Comparison of ENCODE assay signal across 26 cellular contexts in the genomic region with DNA sequence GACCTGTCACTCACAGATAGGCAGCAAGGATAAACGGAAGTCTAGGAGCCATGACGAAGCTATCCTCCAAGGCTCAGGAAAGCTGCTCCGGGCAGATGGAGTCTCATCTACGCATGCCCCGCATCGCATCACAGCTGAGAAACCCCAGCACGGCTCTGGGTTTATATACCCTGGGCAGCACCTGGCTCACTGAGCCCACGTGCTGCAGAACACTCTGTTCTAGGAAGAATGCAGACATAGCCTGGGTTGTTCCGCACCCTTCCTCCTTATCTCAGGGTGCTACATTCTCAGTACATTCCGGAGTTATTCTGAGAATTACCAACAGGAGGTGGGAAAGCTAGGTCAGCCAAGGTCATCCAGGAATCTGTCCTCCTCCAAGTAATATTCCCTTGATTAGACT.
"Had no signal": no experiment of that assay in that cellular context is flagged by ENCODE, and none has a peak within 500 bp of the region (broad histone marks: within the 10 kb centered on the region; RNA-seq: fewer than 3 reads in every experiment).

No MANE protein-coding gene starts in this region.

- H3K4me3 Mint-ChIP-seq: natural killer cell; stimulated activated naive CD8-positive, alpha-beta T cell treated with anti-CD3 and anti-CD28 coated beads, Interleukin-15, amount 100 ng/mL, for 72 hours had no signal

- H3K36me3 Mint-ChIP-seq: natural killer cell had no signal

- H3K4me1 Mint-ChIP-seq: natural killer cell; stimulated activated naive CD8-positive, alpha-beta T cell treated with anti-CD3 and anti-CD28 coated beads, Interleukin-15, amount 100 ng/mL, for 72 hours had no signal

- H3K27me3 Mint-ChIP-seq: stimulated activated naive CD8-positive, alpha-beta T cell treated with anti-CD3 and anti-CD28 coated beads, Interleukin-15, amount 100 ng/mL, for 72 hours had no signal

- H3K4me3 ChIP-seq: coronary artery, esophagus muscularis mucosa, gastroesophageal sphincter, heart left ventricle, left ventricle myocardium inferior, lower lobe of right lung, pancreas, right lobe of liver, smooth muscle cell, suprapubic skin, thyroid gland had no signal

- ATAC-seq: foreskin keratinocyte; gastroesophageal sphincter; heart left ventricle; left colon; lower lobe of right lung; natural killer cell; pancreas; right lobe of liver; stimulated activated naive CD8-positive, alpha-beta T cell treated with anti-CD3 and anti-CD28 coated beads, Interleukin-15, amount 100 ng/mL, for 72 hours had no signal

- H3K27me3 ChIP-seq: esophagus muscularis mucosa, foreskin keratinocyte, gastroesophageal sphincter, heart left ventricle, neutrophil, pancreas, right lobe of liver, suprapubic skin, thyroid gland had no signal

- DNase-seq: dermis blood vessel endothelial cell; effector memory CD4-positive, alpha-beta T cell; foreskin keratinocyte; heart left ventricle; hippocampal formation; left colon; left ventricle myocardium inferior; lower lobe of right lung; natural killer cell; pancreas; retina; right lobe of liver; stimulated activated CD4-positive, alpha-beta T cell treated with anti-CD3 and anti-CD28 coated beads, Interleukin-12 subunit alpha, Interleukin-12 subunit beta, amount 100 ng/mL, for 4 hours; stimulated activated CD4-positive, alpha-beta T cell treated with anti-CD3 and anti-CD28 coated beads, Interleukin-1b, Interleukin-23, amount 100 ng/mL, for 48 hours; stimulated activated CD4-positive, alpha-beta T cell treated with anti-CD3 and anti-CD28 coated beads, Interleukin-4, amount 100 ng/mL, for 1 hour; stimulated activated CD8-positive, alpha-beta memory T cell treated with anti-CD3 and anti-CD28 coated beads, Interleukin-4, amount 100 ng/mL, for 48 hours; stimulated activated naive CD4-positive, alpha-beta T cell; stimulated activated naive CD8-positive, alpha-beta T cell treated with anti-CD3 and anti-CD28 coated beads, Interleukin-15, amount 100 ng/mL, for 72 hours; thyroid gland; trophoblast cell had no signal

- H3K27ac ChIP-seq: coronary artery, esophagus muscularis mucosa, foreskin keratinocyte, gastroesophageal sphincter, heart left ventricle, left ventricle myocardium inferior, lower lobe of right lung, neutrophil, pancreas, right lobe of liver, suprapubic skin, thyroid gland had no signal

- H3K9me3 ChIP-seq: esophagus muscularis mucosa, gastroesophageal sphincter, lower lobe of right lung, neutrophil, pancreas, right lobe of liver, suprapubic skin, thyroid gland had no signal

- H3K27ac Mint-ChIP-seq: natural killer cell; stimulated activated naive CD8-positive, alpha-beta T cell treated with anti-CD3 and anti-CD28 coated beads, Interleukin-15, amount 100 ng/mL, for 72 hours had no signal

- H3K4me1 ChIP-seq: esophagus muscularis mucosa, foreskin keratinocyte, gastroesophageal sphincter, heart left ventricle, left ventricle myocardium inferior, lower lobe of right lung, pancreas, right lobe of liver, suprapubic skin, thyroid gland had no signal

- H3K36me3 ChIP-seq: esophagus muscularis mucosa, gastroesophageal sphincter, heart left ventricle, left ventricle myocardium inferior, lower lobe of right lung, neutrophil, pancreas, right lobe of liver, suprapubic skin, thyroid gland had no signal

- H3K4me2 ChIP-seq: smooth muscle cell had no signal
